ENCODE assay signal across 22 cellular contexts in the genomic region with DNA sequence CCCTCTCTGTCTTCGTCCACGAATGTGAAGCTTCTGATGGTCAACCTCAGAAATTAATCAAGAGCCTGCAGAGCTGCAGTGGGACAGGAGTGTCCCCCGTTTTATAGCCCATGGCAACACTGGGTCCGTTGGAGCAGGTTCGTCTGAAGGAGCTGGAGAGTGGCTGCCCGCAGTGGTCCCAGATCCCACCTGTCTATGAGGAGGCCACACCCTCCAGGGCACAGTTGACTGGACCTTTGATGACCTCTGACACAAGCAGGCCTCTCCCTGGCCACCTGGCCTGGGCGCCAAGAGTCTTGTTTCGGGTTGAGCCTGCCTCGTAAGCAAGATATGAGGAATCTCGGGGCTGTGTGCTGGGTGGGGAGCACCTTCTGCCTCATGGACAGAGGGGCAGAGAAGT.
DNase-seq lines count a peak whose midpoint lies in the region; ATAC-seq lines count a peak whose summit lies in the region.
"Had no signal": no experiment of that assay in that cellular context is flagged by ENCODE, and none has a peak within 500 bp of the region (broad histone marks: within the 10 kb centered on the region; RNA-seq: fewer than 3 reads in every experiment).

No MANE protein-coding gene starts in this region.

- H4K8ac ChIP-seq in neuronal stem cell (ENCODE audit: low read depth, low read length) = no peak overlapping the region

- no peak overlapping the region for H3K4ac ChIP-seq in neuronal stem cell (ENCODE audit: low read length)

- H3K27me3 ChIP-seq in neuronal stem cell (ENCODE audit: control insufficient read depth in 3 of 3, insufficient read depth in 3 of 3, low read depth in 1 of 3, low read length in 3 of 3) = no peaks in the 10 kb centered on the region
- H3K27me3 ChIP-seq: BE2C had no signal

- H3K36me3 ChIP-seq in neuronal stem cell (replicated peaks in 1 of 2; ENCODE audit: control insufficient read depth in 2 of 2, insufficient read depth in 2 of 2, low read length in 2 of 2) = no peaks in the 10 kb centered on the region
- H3K36me3 ChIP-seq: BE2C, BLaER1 had no signal

- intact Hi-C loops in posterior vena cava (cut with DNase I) = no loop called here

- H2AK5ac ChIP-seq in neuronal stem cell (ENCODE audit: low read depth, low read length) = peak overlapping the region; percentile 15

- H3K9me3 ChIP-seq in neuronal stem cell (replicated peaks in 1 of 2; ENCODE audit: control insufficient read depth in 2 of 2, insufficient read depth in 1 of 2, low read depth in 1 of 2, low read length in 2 of 2) = no peaks in the 10 kb centered on the region
- H3K9me3 ChIP-seq: BE2C, BLaER1 had no signal

- H3K27ac ChIP-seq in neuronal stem cell (replicated peaks; ENCODE audit: low read length) = no peak overlapping the region
- H3K27ac ChIP-seq: BLaER1 had no signal

- H3K4me3 ChIP-seq in neuronal stem cell (ENCODE audit: low read length in 2 of 2) = no peak overlapping the region
- H3K4me3 ChIP-seq: BLaER1, GM12878 had no signal

- ATAC-seq in GM21786 (IDR thresholded peaks at IDR 0.05; ENCODE audit: unreplicated experiment) = no peak
- ATAC-seq: GM12878 had no signal

- H3K79me1 ChIP-seq in neuronal stem cell (ENCODE audit: low read depth, low read length) = no peaks in the 10 kb centered on the region

- H4K91ac ChIP-seq in neuronal stem cell (ENCODE audit: low read depth, low read length, poor library complexity) = no peak overlapping the region

- peaks cover 4 to 21% of the 10 kb centered on the region in 2 donors for H3K4me1 ChIP-seq in neuronal stem cell (ENCODE audit: control insufficient read depth in 2 of 2, insufficient read depth in 1 of 2, low read depth in 1 of 2, low read length in 2 of 2)
- H3K4me1 ChIP-seq: BE2C had no signal

- H2BK5ac ChIP-seq in neuronal stem cell (ENCODE audit: low read length) = no peak overlapping the region

- peak overlapping the region; percentile 63 for H2BK15ac ChIP-seq in neuronal stem cell (ENCODE audit: low read length)

- DNase-seq in neuronal stem cell (ENCODE audit: low spot score) (no peak), posterior vena cava (ENCODE audit: low spot score) (peak; percentile 73), SKM-1 treated with dmso at 0.1 percent for 144 hours (lab: John Stamatoyannopoulos, UW; ENCODE audit: unreplicated experiment) (no peak)
- DNase-seq in central memory CD4-positive, alpha-beta T cell = no peak
- DNase-seq: 8988T; ACHN; BE2C; C1 segment of cervical spinal cord; CD4-positive, alpha-beta memory T cell; CD4-positive, CD25-positive, alpha-beta regulatory T cell; CD8-positive, alpha-beta memory T cell; COR-L47; DMS 273 treated with DMSO at 0.1 percent for 48 hours; DMS153; DMS53; DMS79; DND-41; EL; GDM1 had no signal

- no peak overlapping the region for H3K4me2 ChIP-seq in neuronal stem cell (ENCODE audit: insufficient read depth, low read length, poor library complexity, severe bottlenecking)

- no peak overlapping the region for H2BK12ac ChIP-seq in neuronal stem cell (ENCODE audit: low read length)

- H2AFZ ChIP-seq in neuronal stem cell (ENCODE audit: low read length) = no peak overlapping the region

- WGBS in neuronal stem cell (ENCODE audit: extremely low coverage in 2 of 2, insufficient read length in 2 of 2, insufficient replicate concordance in 1 of 2), 2 donors = no CpG with 5 or more reads among the region's 10 CpGs

- no peak overlapping the region for H3K23ac ChIP-seq in neuronal stem cell (ENCODE audit: low read depth, low read length, poor library complexity)

- H2BK120ac ChIP-seq in neuronal stem cell (ENCODE audit: low read depth, low read length) = no peak overlapping the region

- peak overlapping the region; percentile 12 for H3K9ac ChIP-seq in neuronal stem cell (ENCODE audit: low read depth, low read length, poor library complexity)
- H3K9ac ChIP-seq: BLaER1 had no signal

- no peak overlapping the region for H3K14ac ChIP-seq in neuronal stem cell (ENCODE audit: low read length)

- H3K18ac ChIP-seq in neuronal stem cell (ENCODE audit: low read length) = no peak overlapping the region
